8 cellular contexts compared by ENCODE assay signal in genomic region chr11:79413258-79413657, GRCh38. TPM values are rescaled to one million over a fixed set of nuclear protein-coding genes. Genes with fewer than 3 reads are reported as not detected.
A peak's percentile ranks its signal among the peaks of the same experiment; 100 is the strongest.
DNase-seq lines count a peak whose midpoint lies in the region; ATAC-seq and TF ChIP-seq lines count a peak whose summit lies in the region.

No MANE protein-coding gene starts in this region.

- peak; percentile 82 for DNase-seq in ELR (ENCODE audit: low read depth)
- DNase-seq in RWPE1 (ENCODE audit: low spot score): peak; percentile 62
- peak; percentile 38 for DNase-seq in globus pallidus (ENCODE audit: low spot score)
- peak; percentile 72 for DNase-seq in retina
- no peak for DNase-seq in progenitor cell of endocrine pancreas (ENCODE audit: low spot score, unreplicated experiment)
- no peak for DNase-seq in CD14-positive monocyte (ENCODE audit: low spot score)
- no peak for DNase-seq in activated naive CD4-positive, alpha-beta T cell treated with anti-CD3 and anti-CD28 coated beads, Interleukin-2, amount 10 ng/mL, durations not matched to agents 7 days and 5 days

- peak overlapping the region; percentile 88 for H3K27ac ChIP-seq in RWPE1

- H3K27me3 Mint-ChIP-seq in progenitor cell of endocrine pancreas (no peaks in the 10 kb centered on the region), CD14-positive monocyte (ENCODE audit: low read depth in 3 of 3) (peaks cover 3 to 19% (median 6%) of the 10 kb centered on the region in 3 donors)
- no peaks in the 10 kb centered on the region for H3K27me3 Mint-ChIP-seq in activated naive CD4-positive, alpha-beta T cell treated with anti-CD3 and anti-CD28 coated beads, Interleukin-2, amount 10 ng/mL, durations not matched to agents 7 days and 5 days

- H3K4me3 Mint-ChIP-seq in progenitor cell of endocrine pancreas (ENCODE audit: low read depth) (no peak overlapping the region), CD14-positive monocyte (no peak overlapping the region)
- no peak overlapping the region for H3K4me3 Mint-ChIP-seq in activated naive CD4-positive, alpha-beta T cell treated with anti-CD3 and anti-CD28 coated beads, Interleukin-2, amount 10 ng/mL, durations not matched to agents 7 days and 5 days

- H3K36me3 Mint-ChIP-seq in progenitor cell of endocrine pancreas (ENCODE audit: insufficient read depth): peaks cover 10% of the 10 kb centered on the region
- H3K36me3 Mint-ChIP-seq in CD14-positive monocyte: no peaks in the 10 kb centered on the region
- H3K36me3 Mint-ChIP-seq in activated naive CD4-positive, alpha-beta T cell treated with anti-CD3 and anti-CD28 coated beads, Interleukin-2, amount 10 ng/mL, durations not matched to agents 7 days and 5 days: no peaks in the 10 kb centered on the region

- POLR2A ChIA-PET in RWPE1 (lab: Yijun Ruan, JAX; ENCODE audit: low non-redundant PET): no interaction called here

- TF ChIP-seq CTCF in RWPE1 (conservative IDR thresholded peaks at IDR 0.05; ENCODE audit: low read depth) (no peak), progenitor cell of endocrine pancreas (IDR thresholded peaks at IDR 0.05; ENCODE audit: unreplicated experiment) (no peak), CD14-positive monocyte (IDR thresholded peaks at IDR 0.05) (no peak)

- peaks cover 9% of the 10 kb centered on the region for H3K4me1 Mint-ChIP-seq in progenitor cell of endocrine pancreas (ENCODE audit: low read depth)
- no peaks in the 10 kb centered on the region for H3K4me1 Mint-ChIP-seq in CD14-positive monocyte
- H3K4me1 Mint-ChIP-seq in activated naive CD4-positive, alpha-beta T cell treated with anti-CD3 and anti-CD28 coated beads, Interleukin-2, amount 10 ng/mL, durations not matched to agents 7 days and 5 days: no peaks in the 10 kb centered on the region

- ATAC-seq in GM18505 (IDR thresholded peaks at IDR 0.05; ENCODE audit: unreplicated experiment): no peak

- peaks cover 7% of the 10 kb centered on the region for H3K9me3 Mint-ChIP-seq in progenitor cell of endocrine pancreas (ENCODE audit: low read depth)
- peaks cover 0 to 11% (median 4%) of the 10 kb centered on the region in 7 donors for H3K9me3 Mint-ChIP-seq in CD14-positive monocyte
- H3K9me3 Mint-ChIP-seq in activated naive CD4-positive, alpha-beta T cell treated with anti-CD3 and anti-CD28 coated beads, Interleukin-2, amount 10 ng/mL, durations not matched to agents 7 days and 5 days: peaks cover 4% of the 10 kb centered on the region

- H3K27ac Mint-ChIP-seq in progenitor cell of endocrine pancreas (no peak overlapping the region), CD14-positive monocyte (peak overlapping the region in 1 of 7 donors; percentile 40)
- no peak overlapping the region for H3K27ac Mint-ChIP-seq in activated naive CD4-positive, alpha-beta T cell treated with anti-CD3 and anti-CD28 coated beads, Interleukin-2, amount 10 ng/mL, durations not matched to agents 7 days and 5 days

- intact Hi-C loops in CD14-positive monocyte (cut with micrococcal nuclease): no loop called here

- CTCF ChIA-PET in RWPE1 (lab: Yijun Ruan, JAX): interaction anchor here (0.6 kb wide), 1 partner anchor 132 kb away, joined by 3 read pairs; no protein-coding TSS in a partner anchor
- CTCF ChIA-PET in activated naive CD4-positive, alpha-beta T cell treated with anti-CD3 and anti-CD28 coated beads, Interleukin-2, amount 10 ng/mL, durations not matched to agents 7 days and 5 days (lab: Charles Lee): no interaction called here

- no peak for TF ChIP-seq POLR2A in GM18505 (IDR thresholded peaks at IDR 0.05; ENCODE audit: borderline replicate concordance, extremely low read depth, insufficient read depth, insufficient read length)

RNA-seq across cellular contexts. Expression of gene TENM4, which starts 27.6 kb away (rescaled TPM):
- 105 and 117 TPM in 2 replicates for total RNA-seq in progenitor cell of endocrine pancreas
- polyA plus RNA-seq in CD14-positive monocyte: under 1 TPM in 1 of 2 donors, not detected in 1; 0.31 TPM

Comparison
In these comparisons a context has a peak if more than half of its experiments do, and no peak if none do; other contexts are left out.
1. DNase-seq: peak in ELR (single experiment), RWPE1 (single experiment), globus pallidus (single experiment) and retina (single experiment); none in progenitor cell of endocrine pancreas (single experiment), CD14-positive monocyte (single experiment) and activated naive CD4-positive, alpha-beta T cell treated with anti-CD3 and anti-CD28 coated beads, Interleukin-2, amount 10 ng/mL, durations not matched to agents 7 days and 5 days (single experiment).